ENCODE assay signal across 8 cellular contexts in genomic region chr18:21330122-21330701, GRCh38.
DNase-seq lines count a peak whose midpoint lies in the region; ATAC-seq and TF ChIP-seq lines count a peak whose summit lies in the region.
"Had no signal": no experiment of that assay in that cellular context is flagged by ENCODE, and none has a peak within 500 bp of the region (broad histone marks: within the 10 kb centered on the region; RNA-seq: fewer than 3 reads in every experiment).

No MANE protein-coding gene starts in this region.

- H3K4me3 ChIP-seq in brain microvascular endothelial cell (ENCODE audit: low read depth, low read length) (no peak overlapping the region), upper lobe of left lung (no peak overlapping the region)

- ATAC-seq in upper lobe of left lung (ENCODE audit: low FRiP score in 2 of 2) = peak; percentile 57 to 81
- no peak for ATAC-seq in HG02885 (IDR thresholded peaks at IDR 0.05; ENCODE audit: poor library complexity, unreplicated experiment)

- TF ChIP-seq EP300 in upper lobe of left lung (IDR thresholded peaks at IDR 0.05) = no peak

- H3K27me3 ChIP-seq in brain microvascular endothelial cell (replicated peaks) (no peaks in the 10 kb centered on the region), upper lobe of left lung (no peaks in the 10 kb centered on the region)

- 51 to 65% methylated on average over 5 to 6 of the region's 6 CpGs for WGBS in upper lobe of left lung, 2 donors

- DNase-seq in HS-5 (ENCODE audit: low read depth) (peak; percentile 37), brain microvascular endothelial cell (peak; percentile 14), kidney glomerular epithelial cell (lab: John Stamatoyannopoulos, UW) (peak; percentile 34), upper lobe of left lung (no peak), NCI-H2107 (lab: John Stamatoyannopoulos, UW) (no peak)
- DNase-seq in activated effector memory CD4-positive, alpha-beta T cell treated with Interleukin-2 at 50 U/mL for 16 hours = no peak
- DNase-seq: NCI-H82 had no signal

- in situ Hi-C loops in brain microvascular endothelial cell (cut with HindIII; ENCODE audit: low pct_ligation_motif_present, low sequenced_read_pairs) = no loop called here

- H3K36me3 ChIP-seq in brain microvascular endothelial cell (replicated peaks) = no peaks in the 10 kb centered on the region
- H3K36me3 ChIP-seq in upper lobe of left lung = no peaks in the 10 kb centered on the region

- peaks cover 0 to 11% (median 2%) of the 10 kb centered on the region in 4 donors for H3K4me1 ChIP-seq in upper lobe of left lung

- no peaks in the 10 kb centered on the region for H3K9me3 ChIP-seq in upper lobe of left lung

- no peak for TF ChIP-seq CTCF in brain microvascular endothelial cell (IDR thresholded peaks at IDR 0.05; ENCODE audit: low read depth, low read length, missing control alignments)
- no peak for TF ChIP-seq CTCF in upper lobe of left lung (IDR thresholded peaks at IDR 0.05)

- TF ChIP-seq POLR2A in upper lobe of left lung (IDR thresholded peaks at IDR 0.05) = no peak

- no peak overlapping the region for H3K27ac ChIP-seq in brain microvascular endothelial cell
- H3K27ac ChIP-seq in upper lobe of left lung = no peak overlapping the region

Comparison
In these comparisons a context has a peak if more than half of its experiments do, and no peak if none do; other contexts are left out.
1. DNase-seq: peak in HS-5 (single experiment), brain microvascular endothelial cell (single experiment) and kidney glomerular epithelial cell (single experiment); none in upper lobe of left lung (0 of 2), activated effector memory CD4-positive, alpha-beta T cell treated with Interleukin-2 at 50 U/mL for 16 hours (single experiment) and NCI-H2107 (single experiment).